ENCODE assay signal across 24 cellular contexts in genomic region chr10:71063431-71063830, GRCh38.
A peak's percentile ranks its signal among the peaks of the same experiment; 100 is the strongest.
DNase-seq lines count a peak whose midpoint lies in the region; ATAC-seq, FAIRE-seq and TF ChIP-seq lines count a peak whose summit lies in the region.
"Had no signal": no experiment of that assay in that cellular context is flagged by ENCODE, and none has a peak within 500 bp of the region (broad histone marks: within the 10 kb centered on the region; RNA-seq: fewer than 3 reads in every experiment).

No MANE protein-coding gene starts in this region.

- H3K27me3 Mint-ChIP-seq in nephron progenitor cell (ENCODE audit: low read depth, poor library complexity), result peaks cover 5% of the 10 kb centered on the region
- H3K27me3 Mint-ChIP-seq: IgD-negative memory B cell had no signal

- H4K8ac ChIP-seq in H1 (ENCODE audit: extremely low read depth, insufficient read depth, low read length), result no peak overlapping the region; the same call in 1 of the 2 replicates

- H3K4me3 Mint-ChIP-seq in nephron progenitor cell, result no peak overlapping the region
- H3K4me3 Mint-ChIP-seq: CD4-positive, alpha-beta memory T cell; IgD-negative memory B cell had no signal

- CTCF ChIA-PET in H1 (lab: Charles Lee; ENCODE audit: partially characterized antibody), result interaction anchor here (0.8 to 5.4 kb wide), 37 partner anchors 9 to 222 kb away, joined by 3 to 31 read pairs (median 5); no protein-coding TSS in a partner anchor

- H3K36me3 Mint-ChIP-seq in nephron progenitor cell (ENCODE audit: low read depth), result no peaks in the 10 kb centered on the region
- H3K36me3 Mint-ChIP-seq: CD4-positive, alpha-beta memory T cell; IgD-negative memory B cell had no signal

- WGBS in H1 (ENCODE audit: extremely low coverage in 1 of 2, insufficient coverage in 1 of 2, insufficient read length in 1 of 2, insufficient replicate concordance in 2 of 2, low coverage in 1 of 2, low lambda C conversion rate in 2 of 2, missing lambda C conversion rate in 1 of 2), 2 experiments, result 70% methylated on average over 7 of the region's 7 CpGs; no CpG with 5 or more reads in 1 of the 2 experiments

- H3K9me3 ChIP-seq in left ventricle myocardium inferior (replicated peaks), result no peaks in the 10 kb centered on the region
- H3K9me3 ChIP-seq in H1 (ENCODE audit: insufficient read depth in 2 of 2, low read depth in 1 of 2, low read length in 1 of 2), result no peaks in the 10 kb centered on the region
- H3K9me3 ChIP-seq: BLaER1 treated with 17β-estradiol and CSF1 and Interleukin-3, amounts not matched to agents 10 nM and 100 nM; Caco-2; SJSA1 had no signal

- H4K91ac ChIP-seq in H1 (replicated peaks; ENCODE audit: insufficient read length, low read length), result no peak overlapping the region

- TF ChIP-seq CTCF in left ventricle myocardium inferior (IDR thresholded peaks at IDR 0.05; ENCODE audit: borderline replicate concordance) (no peak), H1 (IDR thresholded peaks at IDR 0.05; ENCODE audit: control extremely low read depth in 1 of 3, insufficient read depth in 1 of 3, low read depth in 1 of 3, low read length in 3 of 3) (no peak), nephron progenitor cell (IDR thresholded peaks at IDR 0.05) (no peak)

- H3K23me2 ChIP-seq in H1 (ENCODE audit: low read depth, low read length), result no peaks in the 10 kb centered on the region

- H3K27me3 ChIP-seq in left ventricle myocardium inferior (ENCODE audit: low read depth), result no peaks in the 10 kb centered on the region
- no peaks in the 10 kb centered on the region for H3K27me3 ChIP-seq in H1 (replicated peaks in 1 of 4; ENCODE audit: control insufficient read depth in 3 of 4, extremely low read depth in 1 of 4, insufficient read depth in 3 of 4, low read length in 3 of 4)
- H3K27me3 ChIP-seq: BLaER1 treated with 17β-estradiol and CSF1 and Interleukin-3, amounts not matched to agents 10 nM and 100 nM had no signal

- no peak overlapping the region for H3K14ac ChIP-seq in H1 (ENCODE audit: insufficient read length)

- H4K5ac ChIP-seq in H1 (ENCODE audit: insufficient read length, low read depth, low read length), result peak overlapping the region; percentile 12

- H3K56ac ChIP-seq in H1 (replicated peaks; ENCODE audit: insufficient read length, low read depth, low read length), result no peak overlapping the region

- H2AFZ ChIP-seq in H1 (ENCODE audit: low read length), result 0 out of 2 replicates have a peak overlapping the region, but pooled peaks have one; percentile 4
- H2AFZ ChIP-seq: PC-9 had no signal

- peaks cover 44% of the 10 kb centered on the region for H3K4me1 Mint-ChIP-seq in nephron progenitor cell
- H3K4me1 Mint-ChIP-seq: CD4-positive, alpha-beta memory T cell; IgD-negative memory B cell had no signal

- no peak overlapping the region for H2BK15ac ChIP-seq in H1 (ENCODE audit: low read length)

- H3K18ac ChIP-seq in H1 (ENCODE audit: extremely low read depth, low read length), result 0 out of 2 replicates have a peak overlapping the region, but pooled peaks have one; percentile 51

- no peak for TF ChIP-seq EP300 in H1 (IDR thresholded peaks at IDR 0.05; ENCODE audit: borderline replicate concordance in 1 of 2, low read depth in 2 of 2, low read length in 2 of 2)

- H3K79me2 ChIP-seq in H1 (ENCODE audit: control insufficient read depth in 1 of 2, insufficient read depth in 2 of 2, low read length in 2 of 2), result no peaks in the 10 kb centered on the region

- H3K27ac ChIP-seq in left ventricle myocardium inferior (replicated peaks), result peak overlapping the region; percentile 40
- no peak overlapping the region for H3K27ac ChIP-seq in H1 (ENCODE audit: low read depth, low read length)
- H3K27ac ChIP-seq: BLaER1 treated with 17β-estradiol and CSF1 and Interleukin-3, amounts not matched to agents 10 nM and 100 nM; PC-9; SJSA1 had no signal

- H3K4ac ChIP-seq in H1 (replicated peaks; ENCODE audit: insufficient read length, low read depth, low read length), result no peak overlapping the region

- H2BK12ac ChIP-seq in H1 (ENCODE audit: low read depth, low read length), result no peak overlapping the region

- intact Hi-C loops in left ventricle myocardium inferior (cut with micrococcal nuclease) (no loop called here), Right ventricle myocardium superior (cut with DNase I) (no loop called here)

- no peak overlapping the region for H2BK5ac ChIP-seq in H1 (ENCODE audit: low read depth, low read length)

- H3K27ac Mint-ChIP-seq in nephron progenitor cell, result peak overlapping the region; percentile 77
- H3K27ac Mint-ChIP-seq: IgD-negative memory B cell had no signal

- no peaks in the 10 kb centered on the region for H4K20me1 ChIP-seq in H1 (replicated peaks in 1 of 2; ENCODE audit: control insufficient read depth in 1 of 2, insufficient read depth in 2 of 2, low read length in 2 of 2)
- H4K20me1 ChIP-seq: BLaER1 treated with 17β-estradiol and CSF1 and Interleukin-3, amounts not matched to agents 10 nM and 100 nM had no signal

- H2BK20ac ChIP-seq in H1 (ENCODE audit: low read length), result no peak overlapping the region

- DNase-seq in left ventricle myocardium inferior (no peak), Right ventricle myocardium superior (no peak), H1 (ENCODE audit: low read depth in 1 of 2, low spot score in 2 of 2) (no peak), nephron progenitor cell (no peak), NCI-H187 (lab: John Stamatoyannopoulos, UW) (no peak), NCI-H774 (lab: John Stamatoyannopoulos, UW) (no peak)
- DNase-seq in stimulated activated CD8-positive, alpha-beta memory T cell treated with anti-CD3 and anti-CD28 coated beads, Interleukin-4, amount 100 ng/mL, for 48 hours, result no peak
- DNase-seq: 8988T; Caco-2; CD4-positive, alpha-beta memory T cell; DMS 273 treated with DMSO at 0.1 percent for 48 hours; DMS79 treated with DMSO at 0.1 percent for 48 hours; NCI-H1105; NCI-H146; NCI-H2081; NCI-H2171; NCI-H524 treated with DMSO at 0.1 percent for 48 hours; PC-9 had no signal

- no peaks in the 10 kb centered on the region for H3K79me1 ChIP-seq in H1 (ENCODE audit: low read depth, low read length)

- H3K9ac ChIP-seq in H1 (replicated peaks in 1 of 4; ENCODE audit: extremely low read depth in 1 of 4, low read depth in 3 of 4, low read length in 3 of 4), result no peak overlapping the region
- H3K9ac ChIP-seq: BLaER1 treated with 17β-estradiol and CSF1 and Interleukin-3, amounts not matched to agents 10 nM and 100 nM had no signal

- H3K4me1 ChIP-seq in left ventricle myocardium inferior, result peaks cover 58% of the 10 kb centered on the region
- H3K4me1 ChIP-seq in H1 (replicated peaks in 1 of 4; ENCODE audit: control insufficient read depth in 3 of 4, insufficient read depth in 4 of 4, low read length in 3 of 4), result peaks cover 0 to 9% (median 1%) of the 10 kb centered on the region in 4 experiments; a peak in 5 of 7 replicates
- H3K4me1 ChIP-seq: Caco-2, SJSA1 had no signal

- no peak for TF ChIP-seq POLR2A in H1 (IDR thresholded peaks at IDR 0.05; ENCODE audit: control extremely low read depth in 1 of 2, low read depth in 2 of 2, low read length in 2 of 2)

- H3K4me2 ChIP-seq in H1 (ENCODE audit: insufficient read depth in 1 of 2, low read depth in 2 of 2, low read length in 2 of 2), result no peak overlapping the region
- H3K4me2 ChIP-seq: PC-9 had no signal

- H3K23ac ChIP-seq in H1 (ENCODE audit: insufficient read length), result no peak overlapping the region

- no peaks in the 10 kb centered on the region for H3K9me3 Mint-ChIP-seq in nephron progenitor cell
- H3K9me3 Mint-ChIP-seq: IgD-negative memory B cell had no signal

- no peak overlapping the region for H2BK120ac ChIP-seq in H1 (replicated peaks; ENCODE audit: low read depth, low read length)

- no peak for FAIRE-seq in H1 (lab: Jason Lieb, UNC)
- FAIRE-seq: GM12878 had no signal

- H3K4me3 ChIP-seq in left ventricle myocardium inferior (no peak overlapping the region), H1 (ENCODE audit: extremely low read depth in 1 of 4, insufficient read depth in 2 of 4, low read depth in 3 of 4, low read length in 4 of 4) (no peak overlapping the region)
- H3K4me3 ChIP-seq: BLaER1 treated with 17β-estradiol and CSF1 and Interleukin-3, amounts not matched to agents 10 nM and 100 nM; GM12878; PC-9; SJSA1 had no signal

- no peak for ATAC-seq in Right ventricle myocardium superior (ENCODE audit: poor library complexity)
- ATAC-seq in HG03135 (IDR thresholded peaks at IDR 0.05; ENCODE audit: unreplicated experiment), result no peak
- ATAC-seq: GM12878, HCT116 had no signal

- H3K36me3 ChIP-seq in left ventricle myocardium inferior, result no peaks in the 10 kb centered on the region
- H3K36me3 ChIP-seq in H1 (ENCODE audit: control insufficient read depth in 2 of 4, insufficient read depth in 4 of 4, low read length in 3 of 4), result no peaks in the 10 kb centered on the region
- H3K36me3 ChIP-seq: BLaER1 treated with 17β-estradiol and CSF1 and Interleukin-3, amounts not matched to agents 10 nM and 100 nM; SJSA1 had no signal

- H2AK5ac ChIP-seq in H1 (ENCODE audit: low read depth, low read length), result no peak overlapping the region

- POLR2A ChIA-PET in H1 (lab: Charles Lee; ENCODE audit: partially characterized antibody), result no interaction called here

- TF ChIP-seq RAD21 in H1 (IDR thresholded peaks at IDR 0.05 in 1 of 2, conservative IDR thresholded peaks at IDR 0.05 in 1 of 2; ENCODE audit: low read depth in 2 of 2, low read length in 2 of 2), result no peak

TF ChIP-seq in H1, 55 proteins besides CTCF, POLR2A, EP300 and RAD21 (continues in another document):
- no peak for TF ChIP-seq CEBPB (IDR thresholded peaks at IDR 0.05; ENCODE audit: low read depth, low read length)
- no peak for TF ChIP-seq POLR2AphosphoS5 (IDR thresholded peaks at IDR 0.05; ENCODE audit: low read depth, low read length)
- TF ChIP-seq CBX5 (IDR thresholded peaks at IDR 0.05; ENCODE audit: low read depth, low read length), result no peak
- no peak for TF ChIP-seq MAX (IDR thresholded peaks at IDR 0.05)
- TF ChIP-seq HDAC6 (IDR thresholded peaks at IDR 0.05; ENCODE audit: low read depth, low read length), result no peak
- TF ChIP-seq TBP (IDR thresholded peaks at IDR 0.05; ENCODE audit: low read depth, low read length), result no peak
- TF ChIP-seq ATF3 (IDR thresholded peaks at IDR 0.05; ENCODE audit: insufficient read depth, low read depth, low read length), result no peak
- no peak for TF ChIP-seq CREB1 (IDR thresholded peaks at IDR 0.05)
- TF ChIP-seq BCL11A (IDR thresholded peaks at IDR 0.05; ENCODE audit: low read depth in 2 of 2, low read length in 2 of 2), result no peak
- no peak for TF ChIP-seq SP1 (IDR thresholded peaks at IDR 0.05; ENCODE audit: low read depth, low read length)
- no peak for TF ChIP-seq CHD1 (IDR thresholded peaks at IDR 0.05; ENCODE audit: low read depth, low read length)
- TF ChIP-seq EZH2 (IDR thresholded peaks at IDR 0.05; ENCODE audit: low read depth, low read length, severe bottlenecking), result no peak
